ENCODE assay signal across 1 cellular context in the genomic region with DNA sequence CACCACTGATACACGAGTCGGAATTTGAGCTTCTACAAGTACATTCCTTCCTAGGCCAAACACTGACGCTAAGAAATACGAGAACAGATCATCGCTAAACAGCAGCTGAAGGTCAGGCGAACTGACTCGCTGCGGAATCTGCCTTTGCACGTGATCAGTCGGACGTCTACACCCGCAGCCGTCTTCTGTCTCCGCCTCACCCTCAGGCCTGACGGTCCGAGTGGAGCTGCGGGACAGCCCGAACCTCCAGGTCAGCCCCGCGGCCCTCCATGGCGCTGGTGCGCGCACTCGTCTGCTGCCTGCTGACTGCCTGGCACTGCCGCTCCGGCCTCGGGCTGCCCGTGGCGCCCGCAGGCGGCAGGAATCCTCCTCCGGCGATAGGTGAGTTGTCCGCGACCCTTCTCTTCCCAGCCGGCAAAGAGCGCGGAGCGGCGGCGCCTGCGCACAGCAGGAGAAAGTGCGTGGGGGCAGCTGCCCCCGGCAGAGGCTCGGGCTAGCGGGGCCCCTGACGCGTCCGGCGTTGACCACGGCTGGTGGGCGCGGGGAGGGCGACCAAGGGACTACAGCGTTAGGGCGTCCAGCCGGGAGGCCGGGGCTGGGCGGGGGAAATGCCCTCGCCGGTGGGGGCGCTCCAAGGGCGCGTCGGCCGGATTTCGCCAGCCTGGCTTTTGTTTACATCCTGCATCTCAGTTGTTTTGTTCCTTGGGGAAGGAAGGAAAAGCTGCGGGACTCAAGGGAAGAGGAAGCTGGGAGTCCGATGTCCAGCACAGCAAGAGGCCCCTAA.
TF ChIP-seq lines count a peak whose summit lies in the region.

A gene with protein sequence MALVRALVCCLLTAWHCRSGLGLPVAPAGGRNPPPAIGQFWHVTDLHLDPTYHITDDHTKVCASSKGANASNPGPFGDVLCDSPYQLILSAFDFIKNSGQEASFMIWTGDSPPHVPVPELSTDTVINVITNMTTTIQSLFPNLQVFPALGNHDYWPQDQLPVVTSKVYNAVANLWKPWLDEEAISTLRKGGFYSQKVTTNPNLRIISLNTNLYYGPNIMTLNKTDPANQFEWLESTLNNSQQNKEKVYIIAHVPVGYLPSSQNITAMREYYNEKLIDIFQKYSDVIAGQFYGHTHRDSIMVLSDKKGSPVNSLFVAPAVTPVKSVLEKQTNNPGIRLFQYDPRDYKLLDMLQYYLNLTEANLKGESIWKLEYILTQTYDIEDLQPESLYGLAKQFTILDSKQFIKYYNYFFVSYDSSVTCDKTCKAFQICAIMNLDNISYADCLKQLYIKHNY (plus strand): TSS at position 181 of the 784 bp plus-strand sequence. CDS start 89 bp downstream, at position 270.

TF ChIP-seq in HepG2, 621 proteins besides CTCF, POLR2A, EP300 and RAD21 (continued from another document and continues in another):
- TF ChIP-seq ZNF530 (CRISPR knock-in tag; IDR thresholded peaks at IDR 0.05; ENCODE audit: low read depth): no peak
- no peak; the same call in 1 of the 2 replicates for TF ChIP-seq MBNL3 (CRISPR knock-in tag; conservative IDR thresholded peaks at IDR 0.05)
- TF ChIP-seq ZNF747 (CRISPR knock-in tag; IDR thresholded peaks at IDR 0.05; ENCODE audit: borderline replicate concordance): peak; percentile 98
- TF ChIP-seq KMT2B (CRISPR knock-in tag; IDR thresholded peaks at IDR 0.05): peak; percentile 82
- 0 out of 2 replicates have a peak, but pooled peaks have one; percentile 17 for TF ChIP-seq ZNF431 (CRISPR knock-in tag; IDR thresholded peaks at IDR 0.05; ENCODE audit: borderline replicate concordance, low read depth)
- TF ChIP-seq, protein P1, sequence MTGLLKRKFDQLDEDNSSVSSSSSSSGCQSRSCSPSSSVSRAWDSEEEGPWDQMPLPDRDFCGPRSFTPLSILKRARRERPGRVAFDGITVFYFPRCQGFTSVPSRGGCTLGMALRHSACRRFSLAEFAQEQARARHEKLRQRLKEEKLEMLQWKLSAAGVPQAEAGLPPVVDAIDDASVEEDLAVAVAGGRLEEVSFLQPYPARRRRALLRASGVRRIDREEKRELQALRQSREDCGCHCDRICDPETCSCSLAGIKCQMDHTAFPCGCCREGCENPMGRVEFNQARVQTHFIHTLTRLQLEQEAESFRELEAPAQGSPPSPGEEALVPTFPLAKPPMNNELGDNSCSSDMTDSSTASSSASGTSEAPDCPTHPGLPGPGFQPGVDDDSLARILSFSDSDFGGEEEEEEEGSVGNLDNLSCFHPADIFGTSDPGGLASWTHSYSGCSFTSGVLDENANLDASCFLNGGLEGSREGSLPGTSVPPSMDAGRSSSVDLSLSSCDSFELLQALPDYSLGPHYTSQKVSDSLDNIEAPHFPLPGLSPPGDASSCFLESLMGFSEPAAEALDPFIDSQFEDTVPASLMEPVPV (CRISPR knock-in tag; IDR thresholded peaks at IDR 0.05): peak; percentile 98
- peak; percentile 91 for TF ChIP-seq SALL2 (CRISPR knock-in tag; IDR thresholded peaks at IDR 0.05)
- TF ChIP-seq ZNF430 (CRISPR knock-in tag; IDR thresholded peaks at IDR 0.05): peak; percentile 96
- TF ChIP-seq, protein P2, sequence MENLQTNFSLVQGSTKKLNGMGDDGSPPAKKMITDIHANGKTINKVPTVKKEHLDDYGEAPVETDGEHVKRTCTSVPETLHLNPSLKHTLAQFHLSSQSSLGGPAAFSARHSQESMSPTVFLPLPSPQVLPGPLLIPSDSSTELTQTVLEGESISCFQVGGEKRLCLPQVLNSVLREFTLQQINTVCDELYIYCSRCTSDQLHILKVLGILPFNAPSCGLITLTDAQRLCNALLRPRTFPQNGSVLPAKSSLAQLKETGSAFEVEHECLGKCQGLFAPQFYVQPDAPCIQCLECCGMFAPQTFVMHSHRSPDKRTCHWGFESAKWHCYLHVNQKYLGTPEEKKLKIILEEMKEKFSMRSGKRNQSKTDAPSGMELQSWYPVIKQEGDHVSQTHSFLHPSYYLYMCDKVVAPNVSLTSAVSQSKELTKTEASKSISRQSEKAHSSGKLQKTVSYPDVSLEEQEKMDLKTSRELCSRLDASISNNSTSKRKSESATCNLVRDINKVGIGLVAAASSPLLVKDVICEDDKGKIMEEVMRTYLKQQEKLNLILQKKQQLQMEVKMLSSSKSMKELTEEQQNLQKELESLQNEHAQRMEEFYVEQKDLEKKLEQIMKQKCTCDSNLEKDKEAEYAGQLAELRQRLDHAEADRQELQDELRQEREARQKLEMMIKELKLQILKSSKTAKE (CRISPR knock-in tag; IDR thresholded peaks at IDR 0.05; ENCODE audit: borderline replicate concordance): peak; percentile 89
- peak; percentile 96 for TF ChIP-seq ZMYM4 (CRISPR knock-in tag; IDR thresholded peaks at IDR 0.05)
- no peak for TF ChIP-seq NFYC (CRISPR knock-in tag; IDR thresholded peaks at IDR 0.05)
- TF ChIP-seq REPIN1 (CRISPR knock-in tag; IDR thresholded peaks at IDR 0.05; ENCODE audit: borderline replicate concordance, low read depth): peak; percentile 90
- 0 out of 2 replicates have a peak, but pooled peaks have one; percentile 91 for TF ChIP-seq TEAD2 (CRISPR knock-in tag; IDR thresholded peaks at IDR 0.05)
- TF ChIP-seq, protein P3, sequence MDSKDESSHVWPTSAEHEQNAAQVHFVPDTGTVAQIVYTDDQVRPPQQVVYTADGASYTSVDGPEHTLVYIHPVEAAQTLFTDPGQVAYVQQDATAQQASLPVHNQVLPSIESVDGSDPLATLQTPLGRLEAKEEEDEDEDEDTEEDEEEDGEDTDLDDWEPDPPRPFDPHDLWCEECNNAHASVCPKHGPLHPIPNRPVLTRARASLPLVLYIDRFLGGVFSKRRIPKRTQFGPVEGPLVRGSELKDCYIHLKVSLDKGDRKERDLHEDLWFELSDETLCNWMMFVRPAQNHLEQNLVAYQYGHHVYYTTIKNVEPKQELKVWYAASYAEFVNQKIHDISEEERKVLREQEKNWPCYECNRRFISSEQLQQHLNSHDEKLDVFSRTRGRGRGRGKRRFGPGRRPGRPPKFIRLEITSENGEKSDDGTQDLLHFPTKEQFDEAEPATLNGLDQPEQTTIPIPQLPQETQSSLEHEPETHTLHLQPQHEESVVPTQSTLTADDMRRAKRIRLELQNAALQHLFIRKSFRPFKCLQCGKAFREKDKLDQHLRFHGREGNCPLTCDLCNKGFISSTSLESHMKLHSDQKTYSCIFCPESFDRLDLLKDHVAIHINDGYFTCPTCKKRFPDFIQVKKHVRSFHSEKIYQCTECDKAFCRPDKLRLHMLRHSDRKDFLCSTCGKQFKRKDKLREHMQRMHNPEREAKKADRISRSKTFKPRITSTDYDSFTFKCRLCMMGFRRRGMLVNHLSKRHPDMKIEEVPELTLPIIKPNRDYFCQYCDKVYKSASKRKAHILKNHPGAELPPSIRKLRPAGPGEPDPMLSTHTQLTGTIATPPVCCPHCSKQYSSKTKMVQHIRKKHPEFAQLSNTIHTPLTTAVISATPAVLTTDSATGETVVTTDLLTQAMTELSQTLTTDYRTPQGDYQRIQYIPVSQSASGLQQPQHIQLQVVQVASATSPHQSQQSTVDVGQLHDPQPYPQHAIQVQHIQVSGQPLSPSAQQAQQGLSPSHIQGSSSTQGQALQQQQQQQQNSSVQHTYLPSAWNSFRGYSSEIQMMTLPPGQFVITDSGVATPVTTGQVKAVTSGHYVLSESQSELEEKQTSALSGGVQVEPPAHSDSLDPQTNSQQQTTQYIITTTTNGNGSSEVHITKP (CRISPR knock-in tag; IDR thresholded peaks at IDR 0.05; ENCODE audit: low read depth): peak; percentile 54; the same call in 1 of the 2 replicates
- peak; percentile 96 for TF ChIP-seq ZNF614 (CRISPR knock-in tag; IDR thresholded peaks at IDR 0.05; ENCODE audit: borderline replicate concordance)
- no peak for TF ChIP-seq TBL1XR1 (IDR thresholded peaks at IDR 0.05; ENCODE audit: borderline replicate concordance, low read length, partially characterized antibody)
- TF ChIP-seq ZNF780A (CRISPR knock-in tag; IDR thresholded peaks at IDR 0.05): no peak; the same call in 1 of the 2 replicates
- TF ChIP-seq CREB1 (IDR thresholded peaks at IDR 0.05): peak; percentile 57; the same call in 1 of the 2 replicates
- TF ChIP-seq CREB1 (CRISPR knock-in tag; IDR thresholded peaks at IDR 0.05): peak; percentile 6; the same call in 1 of the 2 replicates
- no peak for TF ChIP-seq ZKSCAN1 (IDR thresholded peaks at IDR 0.05; ENCODE audit: low read length)
- TF ChIP-seq, protein P4, sequence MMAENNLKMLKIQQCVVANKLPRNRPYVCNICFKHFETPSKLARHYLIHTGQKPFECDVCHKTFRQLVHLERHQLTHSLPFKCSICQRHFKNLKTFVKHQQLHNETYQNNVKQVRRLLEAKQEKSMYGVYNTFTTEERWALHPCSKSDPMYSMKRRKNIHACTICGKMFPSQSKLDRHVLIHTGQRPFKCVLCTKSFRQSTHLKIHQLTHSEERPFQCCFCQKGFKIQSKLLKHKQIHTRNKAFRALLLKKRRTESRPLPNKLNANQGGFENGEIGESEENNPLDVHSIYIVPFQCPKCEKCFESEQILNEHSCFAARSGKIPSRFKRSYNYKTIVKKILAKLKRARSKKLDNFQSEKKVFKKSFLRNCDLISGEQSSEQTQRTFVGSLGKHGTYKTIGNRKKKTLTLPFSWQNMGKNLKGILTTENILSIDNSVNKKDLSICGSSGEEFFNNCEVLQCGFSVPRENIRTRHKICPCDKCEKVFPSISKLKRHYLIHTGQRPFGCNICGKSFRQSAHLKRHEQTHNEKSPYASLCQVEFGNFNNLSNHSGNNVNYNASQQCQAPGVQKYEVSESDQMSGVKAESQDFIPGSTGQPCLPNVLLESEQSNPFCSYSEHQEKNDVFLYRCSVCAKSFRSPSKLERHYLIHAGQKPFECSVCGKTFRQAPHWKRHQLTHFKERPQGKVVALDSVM (CRISPR knock-in tag; IDR thresholded peaks at IDR 0.05): peak; percentile 78
- TF ChIP-seq, protein P5, sequence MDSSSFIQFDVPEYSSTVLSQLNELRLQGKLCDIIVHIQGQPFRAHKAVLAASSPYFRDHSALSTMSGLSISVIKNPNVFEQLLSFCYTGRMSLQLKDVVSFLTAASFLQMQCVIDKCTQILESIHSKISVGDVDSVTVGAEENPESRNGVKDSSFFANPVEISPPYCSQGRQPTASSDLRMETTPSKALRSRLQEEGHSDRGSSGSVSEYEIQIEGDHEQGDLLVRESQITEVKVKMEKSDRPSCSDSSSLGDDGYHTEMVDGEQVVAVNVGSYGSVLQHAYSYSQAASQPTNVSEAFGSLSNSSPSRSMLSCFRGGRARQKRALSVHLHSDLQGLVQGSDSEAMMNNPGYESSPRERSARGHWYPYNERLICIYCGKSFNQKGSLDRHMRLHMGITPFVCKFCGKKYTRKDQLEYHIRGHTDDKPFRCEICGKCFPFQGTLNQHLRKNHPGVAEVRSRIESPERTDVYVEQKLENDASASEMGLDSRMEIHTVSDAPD (CRISPR knock-in tag; IDR thresholded peaks at IDR 0.05): peak; percentile 96
- no peak for TF ChIP-seq SP1 (IDR thresholded peaks at IDR 0.05)
- TF ChIP-seq SP1 (CRISPR knock-in tag; IDR thresholded peaks at IDR 0.05): peak; percentile 47; the same call in 1 of the 2 replicates
- TF ChIP-seq ZNF772 (CRISPR knock-in tag; IDR thresholded peaks at IDR 0.05): peak; percentile 99
- TF ChIP-seq ZNF501 (CRISPR knock-in tag; IDR thresholded peaks at IDR 0.05): peak; percentile 100
- TF ChIP-seq NAIF1 (CRISPR knock-in tag; IDR thresholded peaks at IDR 0.05; ENCODE audit: borderline replicate concordance): peak; percentile 91; the same call in 1 of the 2 replicates
- TF ChIP-seq TBX2 (CRISPR knock-in tag; IDR thresholded peaks at IDR 0.05; ENCODE audit: borderline replicate concordance): peak; percentile 96
- peak; percentile 98 for TF ChIP-seq ZNF709 (CRISPR knock-in tag; IDR thresholded peaks at IDR 0.05)
- TF ChIP-seq, protein P6, sequence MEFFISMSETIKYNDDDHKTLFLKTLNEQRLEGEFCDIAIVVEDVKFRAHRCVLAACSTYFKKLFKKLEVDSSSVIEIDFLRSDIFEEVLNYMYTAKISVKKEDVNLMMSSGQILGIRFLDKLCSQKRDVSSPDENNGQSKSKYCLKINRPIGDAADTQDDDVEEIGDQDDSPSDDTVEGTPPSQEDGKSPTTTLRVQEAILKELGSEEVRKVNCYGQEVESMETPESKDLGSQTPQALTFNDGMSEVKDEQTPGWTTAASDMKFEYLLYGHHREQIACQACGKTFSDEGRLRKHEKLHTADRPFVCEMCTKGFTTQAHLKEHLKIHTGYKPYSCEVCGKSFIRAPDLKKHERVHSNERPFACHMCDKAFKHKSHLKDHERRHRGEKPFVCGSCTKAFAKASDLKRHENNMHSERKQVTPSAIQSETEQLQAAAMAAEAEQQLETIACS (CRISPR knock-in tag; IDR thresholded peaks at IDR 0.05): peak; percentile 87
- no peak for TF ChIP-seq NBN (conservative IDR thresholded peaks at IDR 0.05)
- 0 out of 2 replicates have a peak, but pooled peaks have one; percentile 3 for TF ChIP-seq POLR2AphosphoS2 (IDR thresholded peaks at IDR 0.05; ENCODE audit: low read depth, low read length)
- TF ChIP-seq, protein P7, sequence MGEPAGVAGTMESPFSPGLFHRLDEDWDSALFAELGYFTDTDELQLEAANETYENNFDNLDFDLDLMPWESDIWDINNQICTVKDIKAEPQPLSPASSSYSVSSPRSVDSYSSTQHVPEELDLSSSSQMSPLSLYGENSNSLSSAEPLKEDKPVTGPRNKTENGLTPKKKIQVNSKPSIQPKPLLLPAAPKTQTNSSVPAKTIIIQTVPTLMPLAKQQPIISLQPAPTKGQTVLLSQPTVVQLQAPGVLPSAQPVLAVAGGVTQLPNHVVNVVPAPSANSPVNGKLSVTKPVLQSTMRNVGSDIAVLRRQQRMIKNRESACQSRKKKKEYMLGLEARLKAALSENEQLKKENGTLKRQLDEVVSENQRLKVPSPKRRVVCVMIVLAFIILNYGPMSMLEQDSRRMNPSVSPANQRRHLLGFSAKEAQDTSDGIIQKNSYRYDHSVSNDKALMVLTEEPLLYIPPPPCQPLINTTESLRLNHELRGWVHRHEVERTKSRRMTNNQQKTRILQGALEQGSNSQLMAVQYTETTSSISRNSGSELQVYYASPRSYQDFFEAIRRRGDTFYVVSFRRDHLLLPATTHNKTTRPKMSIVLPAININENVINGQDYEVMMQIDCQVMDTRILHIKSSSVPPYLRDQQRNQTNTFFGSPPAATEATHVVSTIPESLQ (CRISPR knock-in tag; conservative IDR thresholded peaks at IDR 0.05): no peak
- TF ChIP-seq PITX1 (CRISPR knock-in tag; IDR thresholded peaks at IDR 0.05): peak; percentile 56
- peak; percentile 80 for TF ChIP-seq TAF1 (CRISPR knock-in tag; IDR thresholded peaks at IDR 0.05)
- TF ChIP-seq RARA (CRISPR knock-in tag; IDR thresholded peaks at IDR 0.05): peak; percentile 60; the same call in 1 of the 2 replicates
- TF ChIP-seq SAP130 (CRISPR knock-in tag; IDR thresholded peaks at IDR 0.05; ENCODE audit: low read depth): peak; percentile 83
- TF ChIP-seq, protein P8, sequence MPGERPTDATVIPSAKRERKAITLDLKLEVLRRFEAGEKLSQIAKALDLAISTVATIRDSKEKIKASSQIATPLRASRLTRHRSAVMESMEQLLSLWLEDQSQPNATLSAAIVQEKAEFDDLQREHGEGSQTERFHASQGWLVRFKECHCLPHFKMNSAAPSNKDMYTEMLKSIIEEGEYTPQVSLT (CRISPR knock-in tag; IDR thresholded peaks at IDR 0.05; ENCODE audit: borderline replicate concordance, low read depth): peak; percentile 96
- TF ChIP-seq RELA (CRISPR knock-in tag; IDR thresholded peaks at IDR 0.05): no peak
- 0 out of 2 replicates have a peak, but pooled peaks have one; percentile 78 for TF ChIP-seq SIN3A (IDR thresholded peaks at IDR 0.05; ENCODE audit: borderline replicate concordance, low read depth, low read length)
- TF ChIP-seq, protein P9, sequence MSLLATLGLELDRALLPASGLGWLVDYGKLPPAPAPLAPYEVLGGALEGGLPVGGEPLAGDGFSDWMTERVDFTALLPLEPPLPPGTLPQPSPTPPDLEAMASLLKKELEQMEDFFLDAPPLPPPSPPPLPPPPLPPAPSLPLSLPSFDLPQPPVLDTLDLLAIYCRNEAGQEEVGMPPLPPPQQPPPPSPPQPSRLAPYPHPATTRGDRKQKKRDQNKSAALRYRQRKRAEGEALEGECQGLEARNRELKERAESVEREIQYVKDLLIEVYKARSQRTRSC (CRISPR knock-in tag; IDR thresholded peaks at IDR 0.05; ENCODE audit: low read depth): peak; percentile 92
- TF ChIP-seq ZNF232 (CRISPR knock-in tag; IDR thresholded peaks at IDR 0.05; ENCODE audit: borderline replicate concordance): peak; percentile 91
- TF ChIP-seq NFYB (CRISPR knock-in tag; IDR thresholded peaks at IDR 0.05): peak; percentile 36; the same call in 1 of the 2 replicates
